ENCODE assay signal across 17 cellular contexts in the genomic region with DNA sequence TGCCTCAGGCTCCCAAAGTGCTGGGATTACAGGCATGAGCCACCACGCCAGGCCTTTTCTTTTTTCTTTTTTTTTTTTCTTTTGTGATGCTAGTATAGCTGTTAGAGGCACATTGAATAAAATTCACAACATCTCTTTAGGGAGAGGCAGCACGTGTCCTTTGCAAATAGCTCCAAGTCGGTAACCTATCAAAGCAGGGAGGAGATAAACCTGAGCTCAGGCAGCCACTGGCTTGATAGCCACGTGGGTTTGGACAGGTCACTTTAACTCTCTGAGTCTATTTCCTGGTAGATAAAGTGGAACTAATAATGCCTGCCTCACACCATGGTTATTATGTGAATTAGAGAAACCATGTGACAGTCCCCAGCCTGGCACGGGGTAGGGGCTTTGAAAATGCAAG. TPM values are rescaled to one million over a fixed set of nuclear protein-coding genes. Genes with fewer than 3 reads are reported as not detected.
DNase-seq lines count a peak whose midpoint lies in the region; ATAC-seq, FAIRE-seq and TF ChIP-seq lines count a peak whose summit lies in the region.
"Had no signal": no experiment of that assay in that cellular context is flagged by ENCODE, and none has a peak within 500 bp of the region (broad histone marks: within the 10 kb centered on the region; RNA-seq: fewer than 3 reads in every experiment).

No MANE protein-coding gene starts in this region.

- intact Hi-C loops in activated CD8-positive, alpha-beta T cell treated with anti-CD3 and anti-CD28 coated beads for 36 hours (cut with micrococcal nuclease) = no loop called here

- H3K36me3 ChIP-seq in small intestine (ENCODE audit: control insufficient read depth in 2 of 2, insufficient read depth in 2 of 2, low read length in 2 of 2) = no peaks in the 10 kb centered on the region

- no peaks in the 10 kb centered on the region for H3K9me3 Mint-ChIP-seq in activated CD8-positive, alpha-beta T cell treated with anti-CD3 and anti-CD28 coated beads for 36 hours
- H3K9me3 Mint-ChIP-seq: IgD-negative memory B cell had no signal

- H3K4me3 ChIP-seq in small intestine (ENCODE audit: low read depth in 1 of 2, low read length in 2 of 2) = no peak overlapping the region
- H3K4me3 ChIP-seq: GM23248 had no signal

- FAIRE-seq in small intestine (lab: Jason Lieb, UNC) = no peak
- FAIRE-seq: GM12892, RCC 7860 had no signal

- POLR2A ChIA-PET in activated CD8-positive, alpha-beta T cell treated with anti-CD3 and anti-CD28 coated beads for 36 hours (lab: Charles Lee) = no interaction called here

- no peak for TF ChIP-seq CTCF in activated CD8-positive, alpha-beta T cell treated with anti-CD3 and anti-CD28 coated beads for 36 hours (IDR thresholded peaks at IDR 0.05)

- CTCF ChIA-PET in activated CD8-positive, alpha-beta T cell treated with anti-CD3 and anti-CD28 coated beads for 36 hours (lab: Charles Lee) = interaction anchor here (1.2 to 1.5 kb wide), 2 partner anchors 50 to 51 kb away, joined by 3 read pairs; no protein-coding TSS in a partner anchor

- DNase-seq in ELF-1 (ENCODE audit: low read depth, low spot score) (peak; percentile 54), HT-29 (ENCODE audit: low spot score) (peak; percentile 44), iPS-NIHi11 (ENCODE audit: low spot score) (peak; percentile 47), small intestine (peak; percentile 67)
- no peak for DNase-seq in activated CD8-positive, alpha-beta T cell treated with anti-CD3 and anti-CD28 coated beads for 36 hours
- DNase-seq: GDM1, GM23248, NCI-H1417 treated with DMSO at 0.1 percent for 48 hours, NCI-H2029, NCI-H510A, SHP77 had no signal

- H3K27ac ChIP-seq in small intestine (ENCODE audit: low read depth in 1 of 2, low read length in 1 of 2) = no peak overlapping the region
- H3K27ac ChIP-seq: GM23248 had no signal

- 13 to 55% (median 35%) methylated on average over 5 of the region's 5 CpGs for whole genome bisulfite sequencing in small intestine, 3 donors

- ATAC-seq in HG02642 (IDR thresholded peaks at IDR 0.05; ENCODE audit: poor library complexity, unreplicated experiment) (no peak), GM18520 (IDR thresholded peaks at IDR 0.05; ENCODE audit: unreplicated experiment) (no peak)
- no peak for ATAC-seq in activated CD8-positive, alpha-beta T cell treated with anti-CD3 and anti-CD28 coated beads for 36 hours
- ATAC-seq: SK-N-SH treated with all-trans-retinoic acid at 6 μM for 48 hours had no signal

- no peaks in the 10 kb centered on the region for H3K4me1 ChIP-seq in small intestine (ENCODE audit: control insufficient read depth in 2 of 2, insufficient read depth in 1 of 2, low read depth in 1 of 2, low read length in 1 of 2)

- no peaks in the 10 kb centered on the region for H3K36me3 Mint-ChIP-seq in activated CD8-positive, alpha-beta T cell treated with anti-CD3 and anti-CD28 coated beads for 36 hours (ENCODE audit: low read depth)

- no peaks in the 10 kb centered on the region for H3K9me3 ChIP-seq in small intestine (ENCODE audit: control insufficient read depth, low read depth)

- H3K4me1 Mint-ChIP-seq in activated CD8-positive, alpha-beta T cell treated with anti-CD3 and anti-CD28 coated beads for 36 hours (ENCODE audit: low read depth) = no peaks in the 10 kb centered on the region

- H3K27ac Mint-ChIP-seq in activated CD8-positive, alpha-beta T cell treated with anti-CD3 and anti-CD28 coated beads for 36 hours = no peak overlapping the region
- H3K27ac Mint-ChIP-seq: IgD-negative memory B cell had no signal

- H3K4me3 Mint-ChIP-seq in activated CD8-positive, alpha-beta T cell treated with anti-CD3 and anti-CD28 coated beads for 36 hours = no peak overlapping the region
- H3K4me3 Mint-ChIP-seq: IgD-negative memory B cell had no signal

- peaks cover 25% of the 10 kb centered on the region for H3K27me3 Mint-ChIP-seq in activated CD8-positive, alpha-beta T cell treated with anti-CD3 and anti-CD28 coated beads for 36 hours

- H3K27me3 ChIP-seq in small intestine (ENCODE audit: control insufficient read depth in 2 of 2, insufficient read depth in 2 of 2, low read length in 2 of 2) = peaks cover 0 to 7% of the 10 kb centered on the region in 2 donors

RNA-seq across cellular contexts. Expression of gene ATXN10, which starts 43.1 kb away (rescaled TPM):
- total RNA-seq in HT-29 (2014; rRNA removed; shearing (Covaris generic)) = 20.1 and 23.2 TPM in 2 replicates
- polyA plus RNA-seq in small intestine = 10 to 100 TPM; 15.4 to 55.9 (median 22.4) TPM
- total RNA-seq in activated CD8-positive, alpha-beta T cell treated with anti-CD3 and anti-CD28 coated beads for 36 hours = 100 to 1,000 TPM; 114 to 121 TPM
